ENCODE assay signal across 35 cellular contexts in genomic region chr12:64127811-64128210, GRCh38.
"Had no signal": no experiment of that assay in that cellular context is flagged by ENCODE, and none has a peak within 500 bp of the region (broad histone marks: within the 10 kb centered on the region; RNA-seq: fewer than 3 reads in every experiment).

No MANE protein-coding gene starts in this region.

- H3K4me1 ChIP-seq: adrenal gland, breast epithelium had no signal

- H3K4me3 Mint-ChIP-seq: activated B cell treated with CpG ODN at 0.5 μM for 24 hours; activated CD4-positive, alpha-beta memory T cell treated with anti-CD3 and anti-CD28 coated beads for 36 hours; activated CD4-positive, alpha-beta T cell treated with anti-CD3 and anti-CD28 coated beads, Interleukin-2, amount 10 ng/mL, durations not matched to agents 24 days and 14 days; activated CD8-positive, alpha-beta T cell treated with anti-CD3 and anti-CD28 coated beads for 36 hours; activated naive CD4-positive, alpha-beta T cell treated with anti-CD3 and anti-CD28 coated beads for 36 hours; activated naive CD8-positive, alpha-beta T cell treated with anti-CD3 and anti-CD28 coated beads for 36 hours; activated T-cell treated with anti-CD3 and anti-CD28 coated beads, Interleukin-2, amount 50 U/mL, for 4 hours; activated T-cell treated with anti-CD3 and anti-CD28 coated beads, Interleukin-2, amount 50 U/mL, for 72 hours; activated T-helper 1 cell treated with anti-CD3 and anti-CD28 coated beads, Interleukin-12 subunit alpha, Interleukin-12 subunit beta, Interleukin-2, Interleukin-4 antibody, amounts not matched to agents 30 ng/mL and 10 ng/mL and 1 ng/mL, durations not matched to agents 14 hours and 24 hours and 36 hours; activated T-helper 17 cell treated with anti-CD3 and anti-CD28 coated beads, Interleukin-2, amount 50 U/mL, for 72 hours; T-helper 1 cell treated with Interleukin-12 subunit alpha and Interleukin-12 subunit beta and Interleukin-4 antibody, amounts not matched to agents 30 μg/mL and 1 μg/mL, for 36 hours; T-helper 2 cell treated with Interferon-gamma antibody and Interleukin-4, amounts not matched to agents 5 μg/mL and 100 μg/mL, for 36 hours had no signal

- H3K27ac Mint-ChIP-seq: activated B cell treated with CpG ODN at 0.5 μM for 24 hours; activated CD4-positive, alpha-beta memory T cell treated with anti-CD3 and anti-CD28 coated beads for 36 hours; activated CD4-positive, alpha-beta T cell treated with anti-CD3 and anti-CD28 coated beads, Interleukin-2, amount 10 ng/mL, durations not matched to agents 24 days and 14 days; activated CD8-positive, alpha-beta T cell treated with anti-CD3 and anti-CD28 coated beads for 36 hours; activated naive CD4-positive, alpha-beta T cell treated with anti-CD3 and anti-CD28 coated beads for 36 hours; activated naive CD4-positive, alpha-beta T cell treated with anti-CD3 and anti-CD28 coated beads, Interleukin-2, amount 50 U/mL, for 72 hours; activated naive CD8-positive, alpha-beta T cell treated with anti-CD3 and anti-CD28 coated beads for 36 hours; activated T-cell treated with anti-CD3 and anti-CD28 coated beads, Interleukin-2, amount 50 U/mL, for 72 hours; activated T-helper 1 cell treated with anti-CD3 and anti-CD28 coated beads, Interleukin-12 subunit alpha, Interleukin-12 subunit beta, Interleukin-2, Interleukin-4 antibody, amounts not matched to agents 30 ng/mL and 10 ng/mL and 1 ng/mL, durations not matched to agents 14 hours and 24 hours and 36 hours; activated T-helper 17 cell treated with anti-CD3 and anti-CD28 coated beads, Interleukin-2, amount 50 U/mL, for 72 hours; T-helper 1 cell treated with Interleukin-12 subunit alpha and Interleukin-12 subunit beta and Interleukin-4 antibody, amounts not matched to agents 30 μg/mL and 1 μg/mL, for 36 hours; T-helper 2 cell treated with Interferon-gamma antibody and Interleukin-4, amounts not matched to agents 5 μg/mL and 100 μg/mL, for 36 hours had no signal

- H3K9me3 Mint-ChIP-seq: activated B cell treated with CpG ODN at 0.5 μM for 24 hours; activated CD4-positive, alpha-beta memory T cell treated with anti-CD3 and anti-CD28 coated beads for 36 hours; activated CD8-positive, alpha-beta T cell treated with anti-CD3 and anti-CD28 coated beads for 36 hours; activated naive CD4-positive, alpha-beta T cell treated with anti-CD3 and anti-CD28 coated beads for 36 hours; activated naive CD4-positive, alpha-beta T cell treated with anti-CD3 and anti-CD28 coated beads, Interleukin-2, amount 50 U/mL, for 72 hours; activated naive CD8-positive, alpha-beta T cell treated with anti-CD3 and anti-CD28 coated beads for 36 hours; activated T-cell treated with anti-CD3 and anti-CD28 coated beads, Interleukin-2, amount 50 U/mL, for 4 hours; activated T-helper 1 cell treated with anti-CD3 and anti-CD28 coated beads, Interleukin-12 subunit alpha, Interleukin-12 subunit beta, Interleukin-2, Interleukin-4 antibody, amounts not matched to agents 30 ng/mL and 10 ng/mL and 1 ng/mL, durations not matched to agents 14 hours and 24 hours and 36 hours; T-helper 1 cell treated with Interleukin-12 subunit alpha and Interleukin-12 subunit beta and Interleukin-4 antibody, amounts not matched to agents 30 μg/mL and 1 μg/mL, for 36 hours; T-helper 2 cell treated with Interferon-gamma antibody and Interleukin-4, amounts not matched to agents 5 μg/mL and 100 μg/mL, for 36 hours had no signal

- H3K27me3 Mint-ChIP-seq: activated B cell treated with CpG ODN at 0.5 μM for 24 hours; activated CD4-positive, alpha-beta memory T cell treated with anti-CD3 and anti-CD28 coated beads for 36 hours; activated CD8-positive, alpha-beta T cell treated with anti-CD3 and anti-CD28 coated beads for 36 hours; activated T-helper 17 cell treated with anti-CD3 and anti-CD28 coated beads, Interleukin-2, amount 50 U/mL, for 72 hours had no signal

- H3K27ac ChIP-seq: adrenal gland, body of pancreas, brain microvascular endothelial cell, breast epithelium, VCaP had no signal

- H3K4me3 ChIP-seq: adrenal gland, body of pancreas, breast epithelium had no signal

- H3K36me3 ChIP-seq: breast epithelium had no signal

- ATAC-seq: activated CD8-positive, alpha-beta T cell treated with anti-CD3 and anti-CD28 coated beads for 36 hours; activated naive CD4-positive, alpha-beta T cell treated with anti-CD3 and anti-CD28 coated beads, Interleukin-2, amount 50 U/mL, for 72 hours; activated T-cell treated with anti-CD3 and anti-CD28 coated beads, Interleukin-2, amount 50 U/mL, for 4 hours; activated T-cell treated with anti-CD3 and anti-CD28 coated beads, Interleukin-2, amount 50 U/mL, for 72 hours; activated T-helper 17 cell treated with anti-CD3 and anti-CD28 coated beads, Interleukin-2, amount 50 U/mL, for 72 hours; body of pancreas had no signal

- H3K27me3 ChIP-seq: adrenal gland, body of pancreas, brain microvascular endothelial cell, breast epithelium had no signal

- H3K36me3 Mint-ChIP-seq: activated CD4-positive, alpha-beta memory T cell treated with anti-CD3 and anti-CD28 coated beads for 36 hours; activated naive CD8-positive, alpha-beta T cell treated with anti-CD3 and anti-CD28 coated beads for 36 hours had no signal

- H3K4me1 Mint-ChIP-seq: activated B cell treated with CpG ODN at 0.5 μM for 24 hours; activated CD4-positive, alpha-beta T cell treated with anti-CD3 and anti-CD28 coated beads, Interleukin-2, amount 10 ng/mL, durations not matched to agents 24 days and 14 days; activated naive CD8-positive, alpha-beta T cell treated with anti-CD3 and anti-CD28 coated beads for 36 hours; activated T-helper 17 cell treated with anti-CD3 and anti-CD28 coated beads, Interleukin-2, amount 50 U/mL, for 72 hours had no signal

- H3K9me3 ChIP-seq: adrenal gland, body of pancreas had no signal

- DNase-seq: activated B cell treated with CpG ODN at 0.5 μM for 24 hours; activated CD4-positive, alpha-beta memory T cell treated with anti-CD3 and anti-CD28 coated beads for 36 hours; activated CD4-positive, alpha-beta T cell treated with anti-CD3 and anti-CD28 coated beads for 4 hours; activated CD4-positive, alpha-beta T cell treated with anti-CD3 and anti-CD28 coated beads, Interleukin-2, amount 10 ng/mL, durations not matched to agents 24 days and 14 days; activated CD4-positive, alpha-beta T cell treated with anti-CD3 and anti-CD28 coated beads, Interleukin-2, amount 50 U/mL, for 1 hour; activated CD4-positive, alpha-beta T cell treated with anti-CD3 and anti-CD28 coated beads, Interleukin-2, amount 50 U/mL, for 4 hours; activated CD4-positive, CD25-positive, alpha-beta regulatory T cell treated with anti-CD3 and anti-CD28 coated beads, Interleukin-2, amount 50 U/mL, for 72 hours; activated CD8-positive, alpha-beta memory T cell treated with anti-CD3 and anti-CD28 coated beads, Interleukin-2, amount 50 U/mL, for 4 hours; activated CD8-positive, alpha-beta T cell treated with anti-CD3 and anti-CD28 coated beads for 36 hours; activated effector memory CD4-positive, alpha-beta T cell treated with anti-CD3 and anti-CD28 coated beads, Interleukin-2, amount 50 U/mL, for 16 hours; activated gamma-delta T cell treated with Interleukin-2 at 50 U/mL for 16 hours; activated naive CD4-positive, alpha-beta T cell; activated naive CD4-positive, alpha-beta T cell treated with anti-CD3 and anti-CD28 coated beads for 36 hours; activated naive CD4-positive, alpha-beta T cell treated with anti-CD3 and anti-CD28 coated beads, Interleukin-2, amount 50 U/mL, for 16 hours; activated naive CD8-positive, alpha-beta T cell treated with anti-CD3 and anti-CD28 coated beads for 36 hours; activated T-cell treated with anti-CD3 and anti-CD28 coated beads for 4 hours; activated T-cell treated with anti-CD3 and anti-CD28 coated beads, Interleukin-2, amount 50 U/mL, for 1 hour; activated T-cell treated with anti-CD3 and anti-CD28 coated beads, Interleukin-2, amount 50 U/mL, for 4 hours; activated T-cell treated with anti-CD3 and anti-CD28 coated beads, Interleukin-2, amount 50 U/mL, for 72 hours; adrenal gland; amniotic stem cell; aorta; body of pancreas; brain microvascular endothelial cell; central memory CD4-positive, alpha-beta T cell; T-helper 1 cell; T-helper 2 cell; T-helper 9 cell had no signal
